1 cellular context compared by ENCODE assay signal in genomic region chr2:121804340-121804739, GRCh38.
TF ChIP-seq lines count a peak whose summit lies in the region.

No MANE protein-coding gene starts in this region.

TF ChIP-seq in HEK293, 187 proteins besides CTCF, POLR2A, EP300 and RAD21 (continued from another document):
- no peak for TF ChIP-seq ZBTB1 (tag by site-specific recombination; IDR thresholded peaks at IDR 0.05)
- TF ChIP-seq ZSCAN30 (tag by site-specific recombination; IDR thresholded peaks at IDR 0.05) = no peak
- peak; percentile 50 for TF ChIP-seq GLIS1 (tag by site-specific recombination; IDR thresholded peaks at IDR 0.05)
- TF ChIP-seq ZNF184 (tag by site-specific recombination; IDR thresholded peaks at IDR 0.05) = 0 out of 2 replicates have a peak, but pooled peaks have one; percentile 47
